Comparison of ENCODE assay signal across 22 cellular contexts in the genomic region with DNA sequence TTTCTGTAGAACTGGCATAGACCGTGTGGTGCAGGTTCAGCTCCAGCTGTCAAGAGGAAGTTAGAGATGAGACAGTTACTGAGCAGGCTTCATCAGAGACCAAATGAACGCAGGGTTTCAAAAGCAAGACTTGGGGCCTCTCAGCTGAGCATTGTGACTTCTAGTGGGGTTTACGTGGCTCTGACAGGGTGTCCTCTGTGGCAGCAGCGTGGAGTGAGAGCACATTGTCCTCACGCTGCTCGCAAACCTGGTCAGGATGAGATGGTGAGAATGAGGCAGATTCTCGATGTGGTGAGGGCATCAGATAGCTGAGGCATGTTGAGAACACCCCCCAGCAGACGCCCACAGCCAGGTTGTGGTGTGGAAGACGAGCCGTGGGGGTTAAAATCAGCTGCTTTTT.
DNase-seq lines count a peak whose midpoint lies in the region; ATAC-seq, FAIRE-seq and TF ChIP-seq lines count a peak whose summit lies in the region.
"Had no signal": no experiment of that assay in that cellular context is flagged by ENCODE, and none has a peak within 500 bp of the region (broad histone marks: within the 10 kb centered on the region; RNA-seq: fewer than 3 reads in every experiment).

No MANE protein-coding gene starts in this region.

- TF ChIP-seq POLR2A in NB4 (IDR thresholded peaks at IDR 0.05; ENCODE audit: extremely low read depth, insufficient read length) = no peak
- no peak for TF ChIP-seq POLR2A in H1 (IDR thresholded peaks at IDR 0.05; ENCODE audit: control extremely low read depth in 1 of 2, low read depth in 2 of 2, low read length in 2 of 2)
- TF ChIP-seq POLR2A in spleen (IDR thresholded peaks at IDR 0.05) = no peak

- peaks cover 0 to 4% of the 10 kb centered on the region in 2 experiments for H4K20me1 ChIP-seq in H1 (replicated peaks in 1 of 2; ENCODE audit: control insufficient read depth in 1 of 2, insufficient read depth in 2 of 2, low read length in 2 of 2)

- POLR2A ChIA-PET in H1 (lab: Charles Lee; ENCODE audit: partially characterized antibody) = interaction anchor here (0.6 kb wide), 1 partner anchor 211 kb away, joined by 3 read pairs; no protein-coding TSS in a partner anchor

- H3K27ac Mint-ChIP-seq in activated naive CD4-positive, alpha-beta T cell treated with anti-CD3 and anti-CD28 coated beads, Interleukin-2, amount 10 ng/mL, durations not matched to agents 7 days and 5 days = peak overlapping the region; percentile 24
- H3K27ac Mint-ChIP-seq: WTC11 had no signal

- H4K5ac ChIP-seq in H1 (ENCODE audit: insufficient read length, low read depth, low read length) = no peak overlapping the region

- CTCF ChIA-PET in activated naive CD4-positive, alpha-beta T cell treated with anti-CD3 and anti-CD28 coated beads, Interleukin-2, amount 10 ng/mL, durations not matched to agents 7 days and 5 days (lab: Charles Lee) = no interaction called here
- CTCF ChIA-PET in H1 (lab: Charles Lee; ENCODE audit: partially characterized antibody) = interaction anchor here (0.9 to 1.0 kb wide), 2 partner anchors 30 to 820 kb away, joined by 3 to 4 read pairs; no protein-coding TSS in a partner anchor

- peaks cover 0 to 9% (median 5%) of the 10 kb centered on the region in 4 experiments; a peak in 4 of 7 replicates for H3K4me1 ChIP-seq in H1 (replicated peaks in 1 of 4; ENCODE audit: control insufficient read depth in 3 of 4, insufficient read depth in 4 of 4, low read length in 3 of 4)
- H3K4me1 ChIP-seq in spleen = no peaks in the 10 kb centered on the region
- H3K4me1 ChIP-seq: thyroid gland had no signal

- no peak overlapping the region for H3K14ac ChIP-seq in H1 (ENCODE audit: insufficient read length)

- no peak overlapping the region for H3K4me3 ChIP-seq in NB4 (ENCODE audit: low read depth, low read length)
- no peak overlapping the region for H3K4me3 ChIP-seq in H1 (ENCODE audit: extremely low read depth in 1 of 4, insufficient read depth in 2 of 4, low read depth in 3 of 4, low read length in 4 of 4)
- no peak overlapping the region for H3K4me3 ChIP-seq in spleen
- H3K4me3 ChIP-seq: coronary artery, lung, sigmoid colon, thyroid gland had no signal

- H2BK120ac ChIP-seq in H1 (replicated peaks; ENCODE audit: low read depth, low read length) = peak overlapping the region; percentile 69

- peak overlapping the region; percentile 14; the same call in 1 of the 2 replicates for H4K8ac ChIP-seq in H1 (ENCODE audit: extremely low read depth, insufficient read depth, low read length)

- no peak for DNase-seq in activated naive CD4-positive, alpha-beta T cell treated with anti-CD3 and anti-CD28 coated beads, Interleukin-2, amount 10 ng/mL, durations not matched to agents 7 days and 5 days
- DNase-seq in activated naive CD4-positive, alpha-beta T cell treated with anti-CD3 and anti-CD28 coated beads, Interleukin-2, amount 50 U/mL, for 16 hours = no peak
- peak; percentile 74 for DNase-seq in NB4 (ENCODE audit: low read depth)
- no peak for DNase-seq in H1 (ENCODE audit: low read depth in 1 of 2, low spot score in 2 of 2)
- peak; percentile 29 for DNase-seq in spleen
- DNase-seq in NCI-H1694 treated with DMSO at 0.1 percent for 48 hours (lab: John Stamatoyannopoulos, UW) = no peak
- no peak for DNase-seq in stimulated activated CD4-positive, alpha-beta T cell treated with anti-CD3 and anti-CD28 coated beads, Interleukin-2, amount 100 ng/mL, for 24 hours
- DNase-seq: brain microvascular endothelial cell; EL; Karpas-422; NCI-H524; SIG-M5; sigmoid colon; stimulated activated naive CD4-positive, alpha-beta T cell treated with Interleukin-2 at 50 U/mL for 16 hours; thyroid gland had no signal

- no peak for TF ChIP-seq RAD21 in H1 (IDR thresholded peaks at IDR 0.05 in 1 of 2, conservative IDR thresholded peaks at IDR 0.05 in 1 of 2; ENCODE audit: low read depth in 2 of 2, low read length in 2 of 2)

- TF ChIP-seq CTCF in NB4 (IDR thresholded peaks at IDR 0.05; ENCODE audit: low read depth, low read length) (no peak), H1 (IDR thresholded peaks at IDR 0.05; ENCODE audit: control extremely low read depth in 1 of 3, insufficient read depth in 1 of 3, low read depth in 1 of 3, low read length in 3 of 3) (no peak), spleen (IDR thresholded peaks at IDR 0.05 in 8 of 11, conservative IDR thresholded peaks at IDR 0.05 in 3 of 11) (no peak)

- no peak overlapping the region for H2BK5ac ChIP-seq in H1 (ENCODE audit: low read depth, low read length)

- no peak for TF ChIP-seq EP300 in H1 (IDR thresholded peaks at IDR 0.05; ENCODE audit: borderline replicate concordance in 1 of 2, low read depth in 2 of 2, low read length in 2 of 2)

- no peak overlapping the region; the same call in 1 of the 2 replicates for H3K18ac ChIP-seq in H1 (ENCODE audit: extremely low read depth, low read length)

- H2AFZ ChIP-seq in H1 (ENCODE audit: low read length) = no peak overlapping the region

- H3K23ac ChIP-seq in H1 (ENCODE audit: insufficient read length) = no peak overlapping the region

- no peak overlapping the region for H2BK15ac ChIP-seq in H1 (ENCODE audit: low read length)

- H3K9me3 Mint-ChIP-seq in activated naive CD4-positive, alpha-beta T cell treated with anti-CD3 and anti-CD28 coated beads, Interleukin-2, amount 10 ng/mL, durations not matched to agents 7 days and 5 days = no peaks in the 10 kb centered on the region
- H3K9me3 Mint-ChIP-seq: WTC11 had no signal

- H3K79me2 ChIP-seq in H1 (ENCODE audit: control insufficient read depth in 1 of 2, insufficient read depth in 2 of 2, low read length in 2 of 2) = no peaks in the 10 kb centered on the region

- H4K91ac ChIP-seq in H1 (replicated peaks; ENCODE audit: insufficient read length, low read length) = no peak overlapping the region

- no peaks in the 10 kb centered on the region for H3K23me2 ChIP-seq in H1 (ENCODE audit: low read depth, low read length)

- H3K27me3 Mint-ChIP-seq in activated naive CD4-positive, alpha-beta T cell treated with anti-CD3 and anti-CD28 coated beads, Interleukin-2, amount 10 ng/mL, durations not matched to agents 7 days and 5 days = peaks cover 81% of the 10 kb centered on the region

- H3K4me1 Mint-ChIP-seq in activated naive CD4-positive, alpha-beta T cell treated with anti-CD3 and anti-CD28 coated beads, Interleukin-2, amount 10 ng/mL, durations not matched to agents 7 days and 5 days = peaks cover 18% of the 10 kb centered on the region

- no peak overlapping the region for H3K4me2 ChIP-seq in H1 (ENCODE audit: insufficient read depth in 1 of 2, low read depth in 2 of 2, low read length in 2 of 2)

- H3K4me3 Mint-ChIP-seq in activated naive CD4-positive, alpha-beta T cell treated with anti-CD3 and anti-CD28 coated beads, Interleukin-2, amount 10 ng/mL, durations not matched to agents 7 days and 5 days = no peak overlapping the region
- H3K4me3 Mint-ChIP-seq: WTC11 had no signal

- H3K4ac ChIP-seq in H1 (replicated peaks; ENCODE audit: insufficient read length, low read depth, low read length) = peak overlapping the region; percentile 95

- no peak overlapping the region for H3K56ac ChIP-seq in H1 (replicated peaks; ENCODE audit: insufficient read length, low read depth, low read length)

- no peaks in the 10 kb centered on the region for H3K36me3 Mint-ChIP-seq in activated naive CD4-positive, alpha-beta T cell treated with anti-CD3 and anti-CD28 coated beads, Interleukin-2, amount 10 ng/mL, durations not matched to agents 7 days and 5 days
- H3K36me3 Mint-ChIP-seq: WTC11 had no signal

- H3K9me3 ChIP-seq in H1 (ENCODE audit: insufficient read depth in 2 of 2, low read depth in 1 of 2, low read length in 1 of 2) = no peaks in the 10 kb centered on the region
- H3K9me3 ChIP-seq in spleen = no peaks in the 10 kb centered on the region
- H3K9me3 ChIP-seq: sigmoid colon, thyroid gland had no signal

- H3K27me3 ChIP-seq in H1 (replicated peaks in 1 of 4; ENCODE audit: control insufficient read depth in 3 of 4, extremely low read depth in 1 of 4, insufficient read depth in 3 of 4, low read length in 3 of 4) = peaks cover 0 to 11% (median 1%) of the 10 kb centered on the region in 4 experiments; a peak in 4 of 7 replicates
- H3K27me3 ChIP-seq in spleen (replicated peaks in 1 of 7) = peaks cover 0 to 49% (median 11%) of the 10 kb centered on the region in 7 donors
- H3K27me3 ChIP-seq: thyroid gland had no signal

- H3K27ac ChIP-seq in H1 (ENCODE audit: low read depth, low read length) (no peak overlapping the region), spleen (no peak overlapping the region)
- H3K27ac ChIP-seq: brain microvascular endothelial cell, coronary artery, sigmoid colon, thyroid gland had no signal

- FAIRE-seq in H1 (lab: Jason Lieb, UNC) = no peak
- FAIRE-seq: endothelial cell of umbilical vein, GM18507, islet of Langerhans had no signal

- H2BK20ac ChIP-seq in H1 (ENCODE audit: low read length) = no peak overlapping the region

- H3K36me3 ChIP-seq in H1 (ENCODE audit: control insufficient read depth in 2 of 4, insufficient read depth in 4 of 4, low read length in 3 of 4) (no peaks in the 10 kb centered on the region), spleen (no peaks in the 10 kb centered on the region)
- H3K36me3 ChIP-seq: brain microvascular endothelial cell, sigmoid colon, thyroid gland had no signal

- intact Hi-C loops in spleen (cut with DNase I; ENCODE audit: low total_unique reads) = no loop called here

- H2BK12ac ChIP-seq in H1 (ENCODE audit: low read depth, low read length) = no peak overlapping the region

- H2AK5ac ChIP-seq in H1 (ENCODE audit: low read depth, low read length) = peak overlapping the region; percentile 9; the same call in 1 of the 2 replicates

- no peak for ATAC-seq in GM19455 (IDR thresholded peaks at IDR 0.05; ENCODE audit: unreplicated experiment)
- ATAC-seq: WTC11 had no signal

- WGBS in H1 (ENCODE audit: extremely low coverage in 1 of 2, insufficient coverage in 1 of 2, insufficient read length in 1 of 2, insufficient replicate concordance in 2 of 2, low coverage in 1 of 2, low lambda C conversion rate in 2 of 2, missing lambda C conversion rate in 1 of 2), 2 experiments = 88% methylated on average over 10 of the region's 10 CpGs; no CpG with 5 or more reads in 1 of the 2 experiments
- WGBS in spleen, 5 donors = 66 to 74% (median 69%) methylated on average over 10 of the region's 10 CpGs

- no peak overlapping the region for H3K9ac ChIP-seq in H1 (replicated peaks in 1 of 4; ENCODE audit: extremely low read depth in 1 of 4, low read depth in 3 of 4, low read length in 3 of 4)

- no peaks in the 10 kb centered on the region for H3K79me1 ChIP-seq in H1 (ENCODE audit: low read depth, low read length)

TF ChIP-seq in H1, 55 proteins besides CTCF, POLR2A, EP300 and RAD21:
- TF ChIP-seq RFX5 (IDR thresholded peaks at IDR 0.05; ENCODE audit: borderline replicate concordance, low read depth, low read length) = no peak

Comparison
In these comparisons a context has a peak if more than half of its experiments do, and no peak if none do; other contexts are left out.
1. DNase-seq: peak in NB4 (single experiment) and spleen (single experiment); none in activated naive CD4-positive, alpha-beta T cell treated with anti-CD3 and anti-CD28 coated beads, Interleukin-2, amount 10 ng/mL, durations not matched to agents 7 days and 5 days (single experiment), activated naive CD4-positive, alpha-beta T cell treated with anti-CD3 and anti-CD28 coated beads, Interleukin-2, amount 50 U/mL, for 16 hours (single experiment), H1 (0 of 2), NCI-H1694 treated with DMSO at 0.1 percent for 48 hours (single experiment) and stimulated activated CD4-positive, alpha-beta T cell treated with anti-CD3 and anti-CD28 coated beads, Interleukin-2, amount 100 ng/mL, for 24 hours (0 of 2).